Comparison of ENCODE assay signal across 8 cellular contexts in genomic region chr4:2792711-2793577, GRCh38. TPM values are rescaled to one million over a fixed set of nuclear protein-coding genes. Genes with fewer than 3 reads are reported as not detected.
DNase-seq lines count a peak whose midpoint lies in the region; ATAC-seq and TF ChIP-seq lines count a peak whose summit lies in the region.

A gene with protein sequence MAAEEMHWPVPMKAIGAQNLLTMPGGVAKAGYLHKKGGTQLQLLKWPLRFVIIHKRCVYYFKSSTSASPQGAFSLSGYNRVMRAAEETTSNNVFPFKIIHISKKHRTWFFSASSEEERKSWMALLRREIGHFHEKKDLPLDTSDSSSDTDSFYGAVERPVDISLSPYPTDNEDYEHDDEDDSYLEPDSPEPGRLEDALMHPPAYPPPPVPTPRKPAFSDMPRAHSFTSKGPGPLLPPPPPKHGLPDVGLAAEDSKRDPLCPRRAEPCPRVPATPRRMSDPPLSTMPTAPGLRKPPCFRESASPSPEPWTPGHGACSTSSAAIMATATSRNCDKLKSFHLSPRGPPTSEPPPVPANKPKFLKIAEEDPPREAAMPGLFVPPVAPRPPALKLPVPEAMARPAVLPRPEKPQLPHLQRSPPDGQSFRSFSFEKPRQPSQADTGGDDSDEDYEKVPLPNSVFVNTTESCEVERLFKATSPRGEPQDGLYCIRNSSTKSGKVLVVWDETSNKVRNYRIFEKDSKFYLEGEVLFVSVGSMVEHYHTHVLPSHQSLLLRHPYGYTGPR (plus strand): TSS chr4:2793085. CDS start chr4:2820618, 27,533 bp downstream.

- no peaks in the 10 kb centered on the region for H3K36me3 ChIP-seq in parathyroid adenoma (ENCODE audit: control insufficient read depth, insufficient read depth, low read length)

- no peak within 1 kb of the TSS for H3K9ac ChIP-seq in parathyroid adenoma

- WGBS in adipose tissue, 3 donors, result 6 to 13% (median 8%) methylated on average over 63 to 103 of the region's 103 CpGs

- TF ChIP-seq CTCF in C4-2B (conservative IDR thresholded peaks at IDR 0.05) (no peak), RWPE1 (conservative IDR thresholded peaks at IDR 0.05; ENCODE audit: low read depth) (no peak), parathyroid adenoma (IDR thresholded peaks at IDR 0.05) (no peak)

- no peak for ATAC-seq in HG03354 (IDR thresholded peaks at IDR 0.05; ENCODE audit: poor library complexity, severe bottlenecking, unreplicated experiment)

- intact Hi-C loops in cardiac septum (cut with DNase I), result loop anchor here (2.0 kb wide), 1 partner anchor 26 kb away; no protein-coding TSS in a partner anchor

- CTCF ChIA-PET in RWPE1 (lab: Yijun Ruan, JAX), result interaction anchor here (0.6 kb wide), 1 partner anchor 13 kb away, joined by 3 read pairs; no protein-coding TSS in a partner anchor

- H3K27ac ChIP-seq in C4-2B (peak within 1 kb of the TSS; percentile 46), RWPE1 (peak within 1 kb of the TSS; percentile 99), adipose tissue (ENCODE audit: low read depth, low read length) (peak within 1 kb of the TSS; percentile 2), parathyroid adenoma (peak within 1 kb of the TSS; percentile 95)

- H3K27me3 ChIP-seq in parathyroid adenoma (ENCODE audit: control insufficient read depth, insufficient read depth, low read length), result no peaks in the 10 kb centered on the region

- H3K4me1 ChIP-seq in parathyroid adenoma, result peaks cover 36% of the 10 kb centered on the region

- H3K9me3 ChIP-seq in parathyroid adenoma (ENCODE audit: control insufficient read depth, low read length), result no peaks in the 10 kb centered on the region

- no peaks in the 10 kb centered on the region for H3K79me2 ChIP-seq in parathyroid adenoma

- DNase-seq in HCEC 1CT (peak; percentile 20), RWPE1 (ENCODE audit: low spot score) (peak; percentile 64), cardiac septum (ENCODE audit: low spot score) (peak; percentile 93), DMS79 (lab: John Stamatoyannopoulos, UW) (no peak)

- H3K4me3 ChIP-seq in parathyroid adenoma (ENCODE audit: low read depth, low read length), result peak within 1 kb of the TSS; percentile 63

- POLR2A ChIA-PET in RWPE1 (lab: Yijun Ruan, JAX; ENCODE audit: low non-redundant PET), result no interaction called here

- peak within 1 kb of the TSS; percentile 88 for H3K4me2 ChIP-seq in parathyroid adenoma (ENCODE audit: low read length)

- peak within 1 kb of the TSS; percentile 66 for H2AFZ ChIP-seq in parathyroid adenoma

RNA-seq across cellular contexts. Expression of the gene that starts here (rescaled TPM):
- polyA plus RNA-seq in adipose tissue, result 10 to 100 TPM; 12.0 to 37.1 (median 24.5) TPM
- total RNA-seq in cardiac septum, result 19.1 TPM

Comparison
In these comparisons a context has a peak if more than half of its experiments do, and no peak if none do; other contexts are left out.
1. H3K27ac ChIP-seq: peak in every context shown above with its lines; median percentile 99 in RWPE1; 95 in parathyroid adenoma; 46 in C4-2B; 2 in adipose tissue.